In genomic region chrX:109283870-109284269, GRCh38 we compare ENCODE assay signal across 22 cellular contexts.
DNase-seq lines count a peak whose midpoint lies in the region; ATAC-seq lines count a peak whose summit lies in the region.
"Had no signal": no experiment of that assay in that cellular context is flagged by ENCODE, and none has a peak within 500 bp of the region (broad histone marks: within the 10 kb centered on the region; RNA-seq: fewer than 3 reads in every experiment).

No MANE protein-coding gene starts in this region.

- H3K27me3 Mint-ChIP-seq in activated CD8-positive, alpha-beta T cell treated with anti-CD3 and anti-CD28 coated beads, Interleukin-2, amount 10 ng/mL, durations not matched to agents 7 days and 5 days (ENCODE audit: low read depth) = no peaks in the 10 kb centered on the region
- H3K27me3 Mint-ChIP-seq: CD8-positive, alpha-beta memory T cell had no signal

- no peak overlapping the region for H3K27ac Mint-ChIP-seq in activated CD8-positive, alpha-beta T cell treated with anti-CD3 and anti-CD28 coated beads, Interleukin-2, amount 10 ng/mL, durations not matched to agents 7 days and 5 days
- H3K27ac Mint-ChIP-seq: CD8-positive, alpha-beta memory T cell; T-helper 1 cell treated with Interleukin-12 subunit alpha and Interleukin-12 subunit beta and Interleukin-4 antibody, amounts not matched to agents 30 μg/mL and 1 μg/mL, for 36 hours had no signal

- H3K4me3 Mint-ChIP-seq in activated CD8-positive, alpha-beta T cell treated with anti-CD3 and anti-CD28 coated beads, Interleukin-2, amount 10 ng/mL, durations not matched to agents 7 days and 5 days = no peak overlapping the region
- H3K4me3 Mint-ChIP-seq: CD8-positive, alpha-beta memory T cell; T-helper 1 cell treated with Interleukin-12 subunit alpha and Interleukin-12 subunit beta and Interleukin-4 antibody, amounts not matched to agents 30 μg/mL and 1 μg/mL, for 36 hours had no signal

- no peaks in the 10 kb centered on the region for H3K36me3 Mint-ChIP-seq in activated CD8-positive, alpha-beta T cell treated with anti-CD3 and anti-CD28 coated beads, Interleukin-2, amount 10 ng/mL, durations not matched to agents 7 days and 5 days (ENCODE audit: low read depth)
- H3K36me3 Mint-ChIP-seq: CD8-positive, alpha-beta memory T cell had no signal

- no peak overlapping the region for H3K9ac ChIP-seq in Karpas-422 (ENCODE audit: low read length)

- no peak overlapping the region for H3K27ac ChIP-seq in Karpas-422 (ENCODE audit: low read length)
- H3K27ac ChIP-seq: C4-2B, SJSA1 had no signal

- H3K4me1 Mint-ChIP-seq in activated CD8-positive, alpha-beta T cell treated with anti-CD3 and anti-CD28 coated beads, Interleukin-2, amount 10 ng/mL, durations not matched to agents 7 days and 5 days (ENCODE audit: low read depth) = no peaks in the 10 kb centered on the region
- H3K4me1 Mint-ChIP-seq: CD8-positive, alpha-beta memory T cell had no signal

- H4K20me1 ChIP-seq in Karpas-422 (ENCODE audit: insufficient read depth, low read depth, low read length) = no peaks in the 10 kb centered on the region

- no peak overlapping the region for H3K4me2 ChIP-seq in Karpas-422 (ENCODE audit: low read depth, low read length, poor library complexity, severe bottlenecking)

- POLR2A ChIA-PET in activated CD8-positive, alpha-beta T cell treated with anti-CD3 and anti-CD28 coated beads, Interleukin-2, amount 10 ng/mL, durations not matched to agents 7 days and 5 days (lab: Charles Lee) = no interaction called here

- no peak overlapping the region for H2AFZ ChIP-seq in Karpas-422 (ENCODE audit: low read length)

- no peaks in the 10 kb centered on the region for H3K79me2 ChIP-seq in Karpas-422 (ENCODE audit: low read length)

- no peaks in the 10 kb centered on the region for H3K27me3 ChIP-seq in Karpas-422 (ENCODE audit: low read length)
- H3K27me3 ChIP-seq: SJSA1 had no signal

- CTCF ChIA-PET in activated CD8-positive, alpha-beta T cell treated with anti-CD3 and anti-CD28 coated beads, Interleukin-2, amount 10 ng/mL, durations not matched to agents 7 days and 5 days (lab: Charles Lee) = no interaction called here

- 0 out of 2 replicates have a peak, but pooled peaks cover 5% of the 10 kb centered on the region for H3K9me2 ChIP-seq in Karpas-422 (replicated peaks; ENCODE audit: insufficient read depth, low read length)

- H3K36me3 ChIP-seq in Karpas-422 (ENCODE audit: insufficient read depth, low read length) = no peaks in the 10 kb centered on the region
- H3K36me3 ChIP-seq: SJSA1 had no signal

- no peaks in the 10 kb centered on the region for H3K9me3 ChIP-seq in Karpas-422 (ENCODE audit: low read length)
- H3K9me3 ChIP-seq: SJSA1 had no signal

- ATAC-seq in GM18858 (IDR thresholded peaks at IDR 0.05; ENCODE audit: unreplicated experiment) (peak; percentile 35), GM19452 (IDR thresholded peaks at IDR 0.05; ENCODE audit: unreplicated experiment) (peak; percentile 51), HG02938 (IDR thresholded peaks at IDR 0.05; ENCODE audit: unreplicated experiment) (peak; percentile 42), HG03432 (IDR thresholded peaks at IDR 0.05; ENCODE audit: unreplicated experiment) (peak; percentile 38), left cardiac atrium (no peak)
- no peak for ATAC-seq in activated CD8-positive, alpha-beta T cell treated with anti-CD3 and anti-CD28 coated beads, Interleukin-2, amount 10 ng/mL, durations not matched to agents 7 days and 5 days
- ATAC-seq: Panc1 had no signal

- DNase-seq in left cardiac atrium = no peak
- DNase-seq in activated CD8-positive, alpha-beta T cell treated with anti-CD3 and anti-CD28 coated beads, Interleukin-2, amount 10 ng/mL, durations not matched to agents 7 days and 5 days = no peak
- no peak for DNase-seq in Karpas-422
- DNase-seq in NCI-H2196 treated with DMSO at 0.1 percent for 48 hours (lab: John Stamatoyannopoulos, UW; ENCODE audit: unreplicated experiment) = no peak
- DNase-seq: Calu3; CD8-positive, alpha-beta memory T cell; KBM-7; NCI-H1092; NCI-H1436; NCI-H2029; NCI-H345; NCI-H524; NCI-H82; T1000 had no signal

- H3K4me1 ChIP-seq in Karpas-422 (ENCODE audit: low read length) = no peaks in the 10 kb centered on the region
- H3K4me1 ChIP-seq: SJSA1 had no signal

- no peak overlapping the region for H3K4me3 ChIP-seq in Karpas-422 (ENCODE audit: low read length)
- H3K4me3 ChIP-seq: SJSA1 had no signal

- no peaks in the 10 kb centered on the region for H3K9me3 Mint-ChIP-seq in activated CD8-positive, alpha-beta T cell treated with anti-CD3 and anti-CD28 coated beads, Interleukin-2, amount 10 ng/mL, durations not matched to agents 7 days and 5 days (ENCODE audit: insufficient read depth)
- H3K9me3 Mint-ChIP-seq: T-helper 1 cell treated with Interleukin-12 subunit alpha and Interleukin-12 subunit beta and Interleukin-4 antibody, amounts not matched to agents 30 μg/mL and 1 μg/mL, for 36 hours had no signal

- intact Hi-C loops in left cardiac atrium (cut with DNase I) = no loop called here

Comparison
In these comparisons a context has a peak if more than half of its experiments do, and no peak if none do; other contexts are left out.
1. ATAC-seq: peak in GM18858 (single experiment), GM19452 (single experiment), HG02938 (single experiment) and HG03432 (single experiment); none in left cardiac atrium (0 of 2) and activated CD8-positive, alpha-beta T cell treated with anti-CD3 and anti-CD28 coated beads, Interleukin-2, amount 10 ng/mL, durations not matched to agents 7 days and 5 days (single experiment).